In the genomic region with DNA sequence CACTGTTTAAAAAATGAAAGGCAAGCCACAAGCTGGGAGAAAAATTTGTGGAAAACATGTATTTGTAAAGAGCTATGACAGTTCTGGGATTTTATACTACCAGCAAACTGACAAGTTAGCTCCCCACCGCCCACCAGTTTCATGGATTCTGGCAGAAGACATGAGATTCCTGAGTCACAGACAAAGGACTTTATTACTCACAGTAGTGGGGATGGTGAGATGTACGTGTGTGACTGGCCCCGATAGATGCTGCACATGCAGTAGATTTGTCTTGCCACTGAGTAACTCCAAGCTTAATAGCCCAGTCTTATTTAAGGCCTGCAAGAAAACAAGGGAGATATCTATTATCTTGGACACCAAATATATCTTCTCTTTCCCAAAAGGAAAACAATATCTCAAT, we compare ENCODE assay signal across 18 cellular contexts.
DNase-seq lines count a peak whose midpoint lies in the region; ATAC-seq, FAIRE-seq and TF ChIP-seq lines count a peak whose summit lies in the region.
"Had no signal": no experiment of that assay in that cellular context is flagged by ENCODE, and none has a peak within 500 bp of the region (broad histone marks: within the 10 kb centered on the region; RNA-seq: fewer than 3 reads in every experiment).

No MANE protein-coding gene starts in this region.

- no peak overlapping the region for H3K4me3 ChIP-seq in RWPE2 (ENCODE audit: severe bottlenecking)
- H3K4me3 ChIP-seq: body of pancreas, hepatocyte, skin epidermis, suprapubic skin had no signal

- ATAC-seq in RWPE2 (ENCODE audit: low read depth) (peak; percentile 82), GM18870 (IDR thresholded peaks at IDR 0.05; ENCODE audit: unreplicated experiment) (no peak)
- ATAC-seq in activated CD4-positive, CD25-positive, alpha-beta regulatory T cell treated with anti-CD3 and anti-CD28 coated beads, Interleukin-2, amount 50 U/mL, for 24 hours: no peak
- ATAC-seq: body of pancreas, HCT116 had no signal

- H3K36me3 ChIP-seq in RWPE2 (ENCODE audit: low read depth): no peaks in the 10 kb centered on the region
- H3K36me3 ChIP-seq: suprapubic skin had no signal

- no peak for FAIRE-seq in GM12891 (lab: Jason Lieb, UNC)

- H3K4me1 ChIP-seq in RWPE2 (ENCODE audit: insufficient read depth, poor library complexity, severe bottlenecking): peaks cover 8% of the 10 kb centered on the region
- H3K4me1 ChIP-seq: body of pancreas had no signal

- peak; percentile 88 for DNase-seq in ELR (ENCODE audit: low read depth)
- no peak for DNase-seq in RWPE2 (ENCODE audit: low spot score)
- DNase-seq in fibroblast of peridontal ligament (ENCODE audit: extremely low read depth): peak; percentile 68
- peak; percentile 2 for DNase-seq in putamen (ENCODE audit: low spot score)
- no peak for DNase-seq in GM12891 (ENCODE audit: insufficient read length, low spot score)
- DNase-seq in NOMO-1 treated with dmso at 0.1 percent for 144 hours (lab: John Stamatoyannopoulos, UW; ENCODE audit: unreplicated experiment): no peak
- DNase-seq: activated CD4-positive, alpha-beta T cell treated with anti-CD3 and anti-CD28 coated beads for 1 hour; MV-4-11; NCI-H2171 treated with DMSO at 0.1 percent for 48 hours; nephron progenitor cell; T-helper 1 cell had no signal

- H3K27ac ChIP-seq in RWPE2 (ENCODE audit: poor library complexity, severe bottlenecking): no peak overlapping the region
- H3K27ac ChIP-seq: body of pancreas, hepatocyte, suprapubic skin had no signal

- no peaks in the 10 kb centered on the region for H3K27me3 ChIP-seq in RWPE2 (ENCODE audit: insufficient read depth, poor library complexity, severe bottlenecking)
- H3K27me3 ChIP-seq: body of pancreas, hepatocyte, suprapubic skin had no signal

- no peak for TF ChIP-seq POLR2A in GM12891 (IDR thresholded peaks at IDR 0.05; ENCODE audit: low read depth, low read length)

- no peaks in the 10 kb centered on the region for H3K9me3 ChIP-seq in RWPE2 (ENCODE audit: severe bottlenecking)
- H3K9me3 ChIP-seq: body of pancreas, suprapubic skin had no signal

- no peak for TF ChIP-seq CTCF in RWPE2 (IDR thresholded peaks at IDR 0.05; ENCODE audit: poor library complexity, severe bottlenecking)

TF ChIP-seq in GM12891, 5 proteins besides CTCF, POLR2A, EP300 and RAD21:
- no peak for TF ChIP-seq POU2F2 (IDR thresholded peaks at IDR 0.05; ENCODE audit: low read depth, low read length)

Comparison
In these comparisons a context has a peak if more than half of its experiments do, and no peak if none do; other contexts are left out.
1. DNase-seq: peak in ELR (single experiment), fibroblast of peridontal ligament (single experiment) and putamen (single experiment); none in RWPE2 (single experiment), GM12891 (single experiment) and NOMO-1 treated with dmso at 0.1 percent for 144 hours (single experiment).